Comparison of ENCODE assay signal across 15 cellular contexts in genomic region chr2:217666338-217666737, GRCh38.
DNase-seq lines count a peak whose midpoint lies in the region; ATAC-seq, FAIRE-seq and TF ChIP-seq lines count a peak whose summit lies in the region.
"Had no signal": no experiment of that assay in that cellular context is flagged by ENCODE, and none has a peak within 500 bp of the region (broad histone marks: within the 10 kb centered on the region; RNA-seq: fewer than 3 reads in every experiment).

No MANE protein-coding gene starts in this region.

- DNase-seq in EL (peak; percentile 60), astrocyte (ENCODE audit: low read depth) (peak; percentile 20), ecto neural progenitor cell (ENCODE audit: low spot score) (no peak), mesenteric fat pad (ENCODE audit: low spot score) (no peak)
- no peak for DNase-seq in stimulated activated CD4-positive, alpha-beta T cell treated with anti-CD3 and anti-CD28 coated beads, Interleukin-4, amount 100 ng/mL, for 4 hours
- DNase-seq: anterior cingulate cortex, dorsolateral prefrontal cortex, SK-N-SH had no signal

- H3K9me3 Mint-ChIP-seq in astrocyte (ENCODE audit: unreplicated experiment) = peaks cover 8% of the 10 kb centered on the region
- no peaks in the 10 kb centered on the region for H3K9me3 Mint-ChIP-seq in nephron

- H3K9ac ChIP-seq in astrocyte (ENCODE audit: low read length) = no peak overlapping the region
- H3K9ac ChIP-seq: SK-N-SH had no signal

- no peaks in the 10 kb centered on the region for H3K36me3 Mint-ChIP-seq in astrocyte (ENCODE audit: low read depth, unreplicated experiment)
- H3K36me3 Mint-ChIP-seq in nephron (ENCODE audit: low read depth) = peaks cover 4% of the 10 kb centered on the region

- H2AFZ ChIP-seq in astrocyte (ENCODE audit: low read depth, low read length) = no peak overlapping the region

- ATAC-seq in GM21723 (IDR thresholded peaks at IDR 0.05; ENCODE audit: unreplicated experiment) (peak; percentile 68), HG02588 (IDR thresholded peaks at IDR 0.05; ENCODE audit: unreplicated experiment) (no peak)

- H3K4me1 ChIP-seq in astrocyte (ENCODE audit: insufficient read depth, low read length) = peaks cover 4% of the 10 kb centered on the region
- H3K4me1 ChIP-seq: HAP-1 had no signal

- H3K27me3 Mint-ChIP-seq in astrocyte (ENCODE audit: low read depth, unreplicated experiment) (peaks cover 5% of the 10 kb centered on the region), nephron (ENCODE audit: low read depth) (peaks cover 7% of the 10 kb centered on the region)

- no peaks in the 10 kb centered on the region for H4K20me1 ChIP-seq in astrocyte (ENCODE audit: insufficient read depth, low read length)

- H3K9me3 ChIP-seq in astrocyte (ENCODE audit: insufficient read depth, low read depth, low read length) = no peaks in the 10 kb centered on the region
- H3K9me3 ChIP-seq: HAP-1, SK-N-SH had no signal

- FAIRE-seq in astrocyte (lab: Jason Lieb, UNC) = no peak
- FAIRE-seq: islet of Langerhans had no signal

- H3K4me3 ChIP-seq in astrocyte (ENCODE audit: insufficient read depth, low read depth, low read length) = no peak overlapping the region
- H3K4me3 ChIP-seq: dorsolateral prefrontal cortex, HAP-1 had no signal

- H3K36me3 ChIP-seq in astrocyte (ENCODE audit: insufficient read depth, low read length) = no peaks in the 10 kb centered on the region
- H3K36me3 ChIP-seq: HAP-1 had no signal

- H3K4me1 Mint-ChIP-seq in astrocyte (ENCODE audit: low read depth, unreplicated experiment) (peaks cover 32% of the 10 kb centered on the region), nephron (peaks cover 42% of the 10 kb centered on the region)

- no peak overlapping the region for H3K27ac ChIP-seq in astrocyte (ENCODE audit: low read depth, low read length)
- H3K27ac ChIP-seq: C4-2B, dorsolateral prefrontal cortex, VCaP had no signal

- H3K27ac Mint-ChIP-seq in astrocyte (ENCODE audit: unreplicated experiment) = peak overlapping the region; percentile 56
- H3K27ac Mint-ChIP-seq in nephron = peak overlapping the region in 2 of 3 experiments; percentile 39 to 94

- no peaks in the 10 kb centered on the region for H3K27me3 ChIP-seq in astrocyte (ENCODE audit: insufficient read depth, low read length)
- H3K27me3 ChIP-seq: dorsolateral prefrontal cortex had no signal

- H3K4me3 Mint-ChIP-seq in astrocyte (ENCODE audit: unreplicated experiment) (no peak overlapping the region), nephron (no peak overlapping the region)

- H3K79me2 ChIP-seq in astrocyte (ENCODE audit: insufficient read depth, low read length) = no peaks in the 10 kb centered on the region

- no peak overlapping the region for H3K4me2 ChIP-seq in astrocyte (ENCODE audit: low read length)
- H3K4me2 ChIP-seq: SK-N-SH had no signal

- TF ChIP-seq CTCF in astrocyte (IDR thresholded peaks at IDR 0.05; ENCODE audit: insufficient read depth, low read depth, low read length) = no peak
- no peak for TF ChIP-seq CTCF in nephron (IDR thresholded peaks at IDR 0.05; ENCODE audit: unreplicated experiment in 3 of 3)

Comparison
In these comparisons a context has a peak if more than half of its experiments do, and no peak if none do; other contexts are left out.
1. DNase-seq: peak in EL (single experiment) and astrocyte (single experiment); none in ecto neural progenitor cell (single experiment), stimulated activated CD4-positive, alpha-beta T cell treated with anti-CD3 and anti-CD28 coated beads, Interleukin-4, amount 100 ng/mL, for 4 hours (0 of 2) and mesenteric fat pad (single experiment).